1 cellular context compared by ENCODE assay signal in genomic region chr12:111154180-111154579, GRCh38.
TF ChIP-seq lines count a peak whose summit lies in the region.

No MANE protein-coding gene starts in this region.

TF ChIP-seq in H1, 55 proteins besides CTCF, POLR2A, EP300 and RAD21 (continued from another document):
- TF ChIP-seq BACH1 (IDR thresholded peaks at IDR 0.05; ENCODE audit: low read length): no peak
- TF ChIP-seq SP2 (IDR thresholded peaks at IDR 0.05; ENCODE audit: low read length): no peak
- no peak for TF ChIP-seq CREB1 (IDR thresholded peaks at IDR 0.05)
- no peak for TF ChIP-seq BRCA1 (IDR thresholded peaks at IDR 0.05; ENCODE audit: low read depth, low read length)
- no peak for TF ChIP-seq CTBP2 (IDR thresholded peaks at IDR 0.05; ENCODE audit: borderline replicate concordance, insufficient read depth, insufficient read length, low read length)
TF ChIP-seq in H1: peak in this region for 3.
